In genomic region chrX:123920065-123920785, GRCh38 we compare ENCODE assay signal across 13 cellular contexts. TPM values are rescaled to one million over a fixed set of nuclear protein-coding genes. Genes with fewer than 3 reads are reported as not detected.
DNase-seq lines count a peak whose midpoint lies in the region; ATAC-seq lines count a peak whose summit lies in the region.
"Had no signal": no experiment of that assay in that cellular context is flagged by ENCODE, and none has a peak within 500 bp of the region (broad histone marks: within the 10 kb centered on the region; RNA-seq: fewer than 3 reads in every experiment).

No MANE protein-coding gene starts in this region.

- H3K4me1 Mint-ChIP-seq in naive thymus-derived CD8-positive, alpha-beta T cell = no peaks in the 10 kb centered on the region
- H3K4me1 Mint-ChIP-seq: stimulated activated memory B cell treated with anti-CD40 and anti-IgM and Interleukin-4, amounts not matched to agents 10 μg/mL and 1 μg/mL and 100 μg/mL, for 72 hours had no signal

- POLR2A ChIA-PET in naive thymus-derived CD8-positive, alpha-beta T cell (lab: Charles Lee) = interaction anchor here (0.5 kb wide), 1 partner anchor 40 kb away, joined by 4 read pairs; no protein-coding TSS in a partner anchor

- intact Hi-C loops in Right ventricle myocardium inferior (cut with DNase I) = no loop called here

- ATAC-seq in GM19328 (IDR thresholded peaks at IDR 0.05; ENCODE audit: unreplicated experiment) (no peak), Right ventricle myocardium inferior (no peak)
- ATAC-seq in naive thymus-derived CD8-positive, alpha-beta T cell = no peak
- ATAC-seq: GM23338; stimulated activated memory B cell treated with anti-CD40 and anti-IgM and Interleukin-4, amounts not matched to agents 10 μg/mL and 1 μg/mL and 100 μg/mL, for 72 hours had no signal

- H3K4me3 Mint-ChIP-seq in naive thymus-derived CD8-positive, alpha-beta T cell = no peak overlapping the region
- H3K4me3 Mint-ChIP-seq: GM23338; stimulated activated memory B cell treated with anti-CD40 and anti-IgM and Interleukin-4, amounts not matched to agents 10 μg/mL and 1 μg/mL and 100 μg/mL, for 72 hours had no signal

- peak; percentile 31 for DNase-seq in COLO829 (ENCODE audit: low spot score)
- peak; percentile 19 for DNase-seq in HS-27A (ENCODE audit: low read depth)
- peak; percentile 73 for DNase-seq in amniotic epithelial cell (ENCODE audit: low read depth)
- peak; percentile 81 for DNase-seq in iris pigment epithelial cell (ENCODE audit: low read depth)
- no peak for DNase-seq in Right ventricle myocardium inferior (ENCODE audit: missing footprints)
- DNase-seq in naive thymus-derived CD8-positive, alpha-beta T cell = no peak
- DNase-seq in germinal center (ENCODE audit: low spot score) = no peak
- DNase-seq: cerebellar nuclear complex, DMS79, NCI-H1048 had no signal

- H3K36me3 Mint-ChIP-seq in naive thymus-derived CD8-positive, alpha-beta T cell = no peaks in the 10 kb centered on the region
- H3K36me3 Mint-ChIP-seq: stimulated activated memory B cell treated with anti-CD40 and anti-IgM and Interleukin-4, amounts not matched to agents 10 μg/mL and 1 μg/mL and 100 μg/mL, for 72 hours had no signal

- H3K27me3 Mint-ChIP-seq in naive thymus-derived CD8-positive, alpha-beta T cell = no peaks in the 10 kb centered on the region
- H3K27me3 Mint-ChIP-seq: stimulated activated memory B cell treated with anti-CD40 and anti-IgM and Interleukin-4, amounts not matched to agents 10 μg/mL and 1 μg/mL and 100 μg/mL, for 72 hours had no signal

- H3K9me3 Mint-ChIP-seq in naive thymus-derived CD8-positive, alpha-beta T cell = no peaks in the 10 kb centered on the region
- H3K9me3 Mint-ChIP-seq: GM23338; stimulated activated memory B cell treated with anti-CD40 and anti-IgM and Interleukin-4, amounts not matched to agents 10 μg/mL and 1 μg/mL and 100 μg/mL, for 72 hours had no signal

- no peak overlapping the region for H3K27ac Mint-ChIP-seq in naive thymus-derived CD8-positive, alpha-beta T cell
- H3K27ac Mint-ChIP-seq: GM23338; stimulated activated memory B cell treated with anti-CD40 and anti-IgM and Interleukin-4, amounts not matched to agents 10 μg/mL and 1 μg/mL and 100 μg/mL, for 72 hours had no signal

RNA-seq across cellular contexts. Expression of gene STAG2, which starts 41.3 kb away (rescaled TPM):
- 32.9 TPM for total RNA-seq in Right ventricle myocardium inferior
- 100 to 1,000 TPM; 131 to 146 TPM for total RNA-seq in naive thymus-derived CD8-positive, alpha-beta T cell
- 10 to 100 TPM; 58.2 to 67.7 (median 64.0) TPM for polyA plus RNA-seq in naive thymus-derived CD8-positive, alpha-beta T cell

Comparison
In these comparisons a context has a peak if more than half of its experiments do, and no peak if none do; other contexts are left out.
1. DNase-seq: peak in COLO829 (single experiment), HS-27A (single experiment), amniotic epithelial cell (single experiment) and iris pigment epithelial cell (single experiment); none in Right ventricle myocardium inferior (single experiment), naive thymus-derived CD8-positive, alpha-beta T cell (0 of 10) and germinal center (single experiment).